In genomic region chr16:85551319-85551978, GRCh38 we compare ENCODE assay signal across 11 cellular contexts.
DNase-seq lines count a peak whose midpoint lies in the region; ATAC-seq and TF ChIP-seq lines count a peak whose summit lies in the region.
"Had no signal": no experiment of that assay in that cellular context is flagged by ENCODE, and none has a peak within 500 bp of the region (broad histone marks: within the 10 kb centered on the region; RNA-seq: fewer than 3 reads in every experiment).

No MANE protein-coding gene starts in this region.

- H3K27ac Mint-ChIP-seq in T-helper 2 cell treated with Interferon-gamma antibody and Interleukin-4, amounts not matched to agents 5 μg/mL and 100 μg/mL, for 36 hours: peak overlapping the region; percentile 20

- no peak for TF ChIP-seq CTCF in heart right ventricle (IDR thresholded peaks at IDR 0.05)
- TF ChIP-seq CTCF in hepatocyte (IDR thresholded peaks at IDR 0.05; ENCODE audit: poor library complexity): no peak
- TF ChIP-seq CTCF in upper lobe of left lung (IDR thresholded peaks at IDR 0.05): no peak

- peak overlapping the region; percentile 45 for H3K4me3 Mint-ChIP-seq in T-helper 2 cell treated with Interferon-gamma antibody and Interleukin-4, amounts not matched to agents 5 μg/mL and 100 μg/mL, for 36 hours

- peaks cover 15% of the 10 kb centered on the region for H3K4me1 Mint-ChIP-seq in T-helper 2 cell treated with Interferon-gamma antibody and Interleukin-4, amounts not matched to agents 5 μg/mL and 100 μg/mL, for 36 hours (ENCODE audit: low read depth)

- WGBS in heart right ventricle, 2 donors: 75 to 80% methylated on average over 18 of the region's 18 CpGs
- WGBS in hepatocyte (ENCODE audit: low lambda C conversion rate, missing lambda C conversion rate): 64% methylated on average over 18 of the region's 18 CpGs
- WGBS in upper lobe of left lung, 2 donors: 60 to 68% methylated on average over 8 to 18 of the region's 18 CpGs

- peaks cover 2 to 29% (median 16%) of the 10 kb centered on the region in 9 donors for H3K4me1 ChIP-seq in heart right ventricle
- H3K4me1 ChIP-seq in hepatocyte (ENCODE audit: insufficient read depth): peaks cover 17% of the 10 kb centered on the region
- peaks cover 6 to 33% (median 18%) of the 10 kb centered on the region in 4 donors for H3K4me1 ChIP-seq in upper lobe of left lung

- H3K27me3 ChIP-seq in heart right ventricle: no peaks in the 10 kb centered on the region
- no peaks in the 10 kb centered on the region for H3K27me3 ChIP-seq in hepatocyte
- no peaks in the 10 kb centered on the region for H3K27me3 ChIP-seq in upper lobe of left lung

- H3K4me2 ChIP-seq in hepatocyte: no peak overlapping the region

- peaks cover 12% of the 10 kb centered on the region for H3K79me2 ChIP-seq in hepatocyte

- no peaks in the 10 kb centered on the region for H3K9me3 Mint-ChIP-seq in T-helper 2 cell treated with Interferon-gamma antibody and Interleukin-4, amounts not matched to agents 5 μg/mL and 100 μg/mL, for 36 hours

- peaks cover 4% of the 10 kb centered on the region for H3K27me3 Mint-ChIP-seq in T-helper 2 cell treated with Interferon-gamma antibody and Interleukin-4, amounts not matched to agents 5 μg/mL and 100 μg/mL, for 36 hours (ENCODE audit: low read depth)

- H3K36me3 ChIP-seq in heart right ventricle (no peaks in the 10 kb centered on the region), hepatocyte (replicated peaks; ENCODE audit: insufficient read depth, low read depth) (no peaks in the 10 kb centered on the region), upper lobe of left lung (no peaks in the 10 kb centered on the region)

- TF ChIP-seq POLR2A in upper lobe of left lung (IDR thresholded peaks at IDR 0.05): no peak

- intact Hi-C loops in heart right ventricle (cut with DNase I): loop anchor here in 1 of 10 donors (5.0 kb wide), 2 partner anchors 89 to 1364 kb away; partner anchors contain the start of gene TAF1C
- intact Hi-C loops in Right ventricle myocardium superior (cut with DNase I): no loop called here

- H3K9me2 ChIP-seq in hepatocyte (replicated peaks; ENCODE audit: insufficient read depth): no peaks in the 10 kb centered on the region

- no peak for TF ChIP-seq EP300 in upper lobe of left lung (IDR thresholded peaks at IDR 0.05)

- DNase-seq in heart right ventricle (no peak), Right ventricle myocardium superior (no peak), hepatocyte (ENCODE audit: low spot score) (no peak), upper lobe of left lung (peak in 1 of 2 donors; percentile 67), GOT3 (lab: John Stamatoyannopoulos, UW) (no peak), NCI-H1436 (lab: John Stamatoyannopoulos, UW) (no peak)
- no peak for DNase-seq in T-helper 2 cell treated with Interferon-gamma antibody and Interleukin-4, amounts not matched to agents 5 μg/mL and 100 μg/mL, for 36 hours (ENCODE audit: low spot score)
- DNase-seq: dermis blood vessel endothelial cell; naive thymus-derived CD4-positive, alpha-beta T cell; NCI-H524 treated with DMSO at 0.1 percent for 48 hours had no signal

- H2AFZ ChIP-seq in hepatocyte: no peak overlapping the region

- ATAC-seq in heart right ventricle (no peak), Right ventricle myocardium superior (ENCODE audit: poor library complexity) (no peak), upper lobe of left lung (ENCODE audit: low FRiP score in 2 of 2) (no peak), HG03108 (IDR thresholded peaks at IDR 0.05; ENCODE audit: unreplicated experiment) (no peak)
- ATAC-seq: naive thymus-derived CD4-positive, alpha-beta T cell had no signal

- H4K20me1 ChIP-seq in hepatocyte (ENCODE audit: insufficient read depth, poor library complexity, severe bottlenecking): no peaks in the 10 kb centered on the region

- H3K4me3 ChIP-seq in heart right ventricle: no peak overlapping the region
- no peak overlapping the region for H3K4me3 ChIP-seq in hepatocyte
- no peak overlapping the region for H3K4me3 ChIP-seq in upper lobe of left lung

- peaks cover 5% of the 10 kb centered on the region for H3K36me3 Mint-ChIP-seq in T-helper 2 cell treated with Interferon-gamma antibody and Interleukin-4, amounts not matched to agents 5 μg/mL and 100 μg/mL, for 36 hours (ENCODE audit: low read depth)

- H3K9me3 ChIP-seq in heart right ventricle: no peaks in the 10 kb centered on the region
- no peaks in the 10 kb centered on the region for H3K9me3 ChIP-seq in hepatocyte (ENCODE audit: low read depth)
- H3K9me3 ChIP-seq in upper lobe of left lung: no peaks in the 10 kb centered on the region

- H3K27ac ChIP-seq in heart right ventricle (peak overlapping the region in 7 of 10 donors; percentile 4 to 64 (median 49)), hepatocyte (peak overlapping the region; percentile 43), upper lobe of left lung (peak overlapping the region in 3 of 4 donors; percentile 50 to 74 (median 52))
